Comparison of ENCODE assay signal across 8 cellular contexts in the genomic region with DNA sequence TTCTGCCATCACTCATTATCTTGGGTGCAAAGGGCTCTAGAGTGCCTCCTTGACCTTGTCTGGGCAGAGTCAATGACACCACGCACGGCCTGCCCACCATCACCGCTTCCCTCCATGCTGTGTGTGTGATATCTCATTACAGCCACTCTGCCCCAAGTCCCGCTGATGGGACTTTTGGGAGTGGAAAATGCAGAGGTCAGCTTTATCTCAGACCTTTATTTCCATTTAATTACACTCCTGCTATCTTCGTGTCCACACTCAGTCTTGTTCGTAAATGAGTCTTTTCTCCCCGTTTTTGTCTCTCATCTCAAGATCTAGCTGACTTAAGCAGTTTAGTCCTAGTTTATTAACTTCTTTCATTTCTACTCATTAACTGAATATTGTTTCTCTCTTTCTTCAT.
"Had no signal": no experiment of that assay in that cellular context is flagged by ENCODE, and none has a peak within 500 bp of the region (broad histone marks: within the 10 kb centered on the region; RNA-seq: fewer than 3 reads in every experiment).

No MANE protein-coding gene starts in this region.

- H3K36me3 ChIP-seq: HAP-1 had no signal

- H3K4me1 ChIP-seq: HAP-1 had no signal

- H3K4me3 ChIP-seq: GM23248, HAP-1 had no signal

- DNase-seq: GM23248, GOT3, H7, HFFc6, KG1 had no signal

- ATAC-seq: HCT116 had no signal

- H3K9ac ChIP-seq: GM23248 had no signal

- H3K9me3 ChIP-seq: HAP-1 had no signal

- H2AFZ ChIP-seq: GM23248 had no signal

- H3K27ac ChIP-seq: GM23248, HL-60 had no signal
